Comparison of ENCODE assay signal across 26 cellular contexts in genomic region chr1:167333703-167334102, GRCh38.
DNase-seq lines count a peak whose midpoint lies in the region; ATAC-seq and TF ChIP-seq lines count a peak whose summit lies in the region.
"Had no signal": no experiment of that assay in that cellular context is flagged by ENCODE, and none has a peak within 500 bp of the region (broad histone marks: within the 10 kb centered on the region; RNA-seq: fewer than 3 reads in every experiment).

No MANE protein-coding gene starts in this region.

- peaks cover 87% of the 10 kb centered on the region for H3K79me2 ChIP-seq in SU-DHL-6 (ENCODE audit: insufficient read depth, low read length)

- H3K27ac Mint-ChIP-seq in IgD-negative memory B cell, result peak overlapping the region; percentile 3 to 80 (median 74)
- no peak overlapping the region for H3K27ac Mint-ChIP-seq in HFFc6
- H3K27ac Mint-ChIP-seq: CD4-positive, alpha-beta T cell; GM23338 had no signal

- peaks cover 35 to 42% (median 39%) of the 10 kb centered on the region in 3 donors for H3K4me1 Mint-ChIP-seq in IgD-negative memory B cell
- peaks cover 7% of the 10 kb centered on the region for H3K4me1 Mint-ChIP-seq in HFFc6 (ENCODE audit: low read depth)

- peaks cover 39% of the 10 kb centered on the region for H3K9me3 ChIP-seq in BLaER1
- no peaks in the 10 kb centered on the region for H3K9me3 ChIP-seq in SU-DHL-6 (ENCODE audit: insufficient read depth, low read length)
- peaks cover 4% of the 10 kb centered on the region for H3K9me3 ChIP-seq in mucosa of descending colon
- H3K9me3 ChIP-seq: BE2C had no signal

- peak; percentile 56 for ATAC-seq in mucosa of descending colon
- ATAC-seq: GM23338 had no signal

- H3K36me3 Mint-ChIP-seq in IgD-negative memory B cell (peaks cover 8% of the 10 kb centered on the region), HFFc6 (ENCODE audit: low read depth) (peaks cover 8% of the 10 kb centered on the region)

- H3K27me3 ChIP-seq in BLaER1 (no peaks in the 10 kb centered on the region), SU-DHL-6 (ENCODE audit: low read length) (no peaks in the 10 kb centered on the region)
- H3K27me3 ChIP-seq: BE2C had no signal

- H3K36me3 ChIP-seq in BLaER1, result peaks cover 52% of the 10 kb centered on the region
- H3K36me3 ChIP-seq in SU-DHL-6 (ENCODE audit: low read length), result peaks cover 13% of the 10 kb centered on the region; the same call in 1 of the 2 replicates
- no peaks in the 10 kb centered on the region for H3K36me3 ChIP-seq in mucosa of descending colon (ENCODE audit: low read depth)
- H3K36me3 ChIP-seq: BE2C had no signal

- peak in 1 of 3 donors; percentile 23 for DNase-seq in mucosa of descending colon
- no peak for DNase-seq in HFFc6
- DNase-seq in UCSD-AML1 (lab: John Stamatoyannopoulos, UW; ENCODE audit: unreplicated experiment), result no peak
- no peak for DNase-seq in NCI-H1694 treated with DMSO at 0.1 percent for 48 hours (lab: John Stamatoyannopoulos, UW)
- DNase-seq in NCI-H748 (lab: John Stamatoyannopoulos, UW; ENCODE audit: unreplicated experiment), result no peak
- DNase-seq: BE2C; CD4-positive, alpha-beta T cell; COR-L47; DMS 273 treated with DMSO at 0.1 percent for 48 hours; DMS79 treated with DMSO at 0.1 percent for 48 hours; HCEC 1CT; NCI-H1417; NCI-H187 treated with DMSO at 0.1 percent for 48 hours; NCI-H2107; NCI-H510A; NCI-H774; PC-9; RPMI8226; SHP77 treated with DMSO at 0.1 percent for 48 hours had no signal

- H3K4me3 Mint-ChIP-seq in IgD-negative memory B cell, result peak overlapping the region in 3 of 4 donors; percentile 3 to 69 (median 52)
- H3K4me3 Mint-ChIP-seq in HFFc6, result no peak overlapping the region
- H3K4me3 Mint-ChIP-seq: CD4-positive, alpha-beta T cell; GM23338 had no signal

- H3K9ac ChIP-seq in BLaER1 (no peak overlapping the region), SU-DHL-6 (ENCODE audit: low read length) (peak overlapping the region; percentile 64)
- H3K9ac ChIP-seq: KMS-11 had no signal

- no peak overlapping the region for H2AFZ ChIP-seq in SU-DHL-6 (ENCODE audit: low read depth, low read length, severe bottlenecking)
- H2AFZ ChIP-seq: GM23338, PC-9 had no signal

- H4K20me1 ChIP-seq in BLaER1 (no peaks in the 10 kb centered on the region), SU-DHL-6 (ENCODE audit: low read depth, low read length) (no peaks in the 10 kb centered on the region)

- H3K4me1 ChIP-seq in BLaER1 (peaks cover 34% of the 10 kb centered on the region), mucosa of descending colon (ENCODE audit: low read depth) (peaks cover 5% of the 10 kb centered on the region)
- H3K4me1 ChIP-seq: BE2C had no signal

- H3K9me3 Mint-ChIP-seq in IgD-negative memory B cell, result peaks cover 0 to 4% (median 2%) of the 10 kb centered on the region in 3 donors
- H3K9me3 Mint-ChIP-seq in HFFc6, result peaks cover 6% of the 10 kb centered on the region; the same call in 1 of the 2 replicates
- H3K9me3 Mint-ChIP-seq: GM23338 had no signal

- no peaks in the 10 kb centered on the region for H3K27me3 Mint-ChIP-seq in IgD-negative memory B cell
- no peaks in the 10 kb centered on the region for H3K27me3 Mint-ChIP-seq in HFFc6 (ENCODE audit: insufficient read depth)
- H3K27me3 Mint-ChIP-seq: CD4-positive, alpha-beta T cell had no signal

- no peaks in the 10 kb centered on the region for H3K9me2 ChIP-seq in SU-DHL-6 (replicated peaks; ENCODE audit: insufficient read depth, low read length)

- no peak for TF ChIP-seq CTCF in SU-DHL-6 (IDR thresholded peaks at IDR 0.05; ENCODE audit: insufficient read depth, low read length, poor library complexity, severe bottlenecking)
- TF ChIP-seq CTCF in mucosa of descending colon (IDR thresholded peaks at IDR 0.05), result no peak
- no peak for TF ChIP-seq CTCF in HFFc6 (IDR thresholded peaks at IDR 0.05)

- H3K27ac ChIP-seq in BLaER1 (no peak overlapping the region; the same call in 1 of the 2 replicates), SU-DHL-6 (ENCODE audit: low read depth, low read length) (peak overlapping the region; percentile 99)
- H3K27ac ChIP-seq: HL-60, KMS-11, PC-9, SK-N-MC had no signal

- intact Hi-C loops in mucosa of descending colon (cut with DNase I, micrococcal nuclease), result no loop called here

- no peak overlapping the region for H3K4me3 ChIP-seq in BLaER1
- peak overlapping the region; percentile 73 for H3K4me3 ChIP-seq in SU-DHL-6 (ENCODE audit: insufficient read depth, low read length, poor library complexity, severe bottlenecking)
- H3K4me3 ChIP-seq in mucosa of descending colon, result no peak overlapping the region
- H3K4me3 ChIP-seq: GM23338, PC-9, SK-N-MC had no signal

- peaks cover 39% of the 10 kb centered on the region for H3F3A ChIP-seq in SU-DHL-6 (ENCODE audit: insufficient read depth)

- H3K4me2 ChIP-seq in BLaER1, result peak overlapping the region; percentile 12; the same call in 1 of the 2 replicates
- H3K4me2 ChIP-seq in SU-DHL-6 (ENCODE audit: low read depth, low read length, poor library complexity, severe bottlenecking), result peak overlapping the region; percentile 96
- H3K4me2 ChIP-seq: GM23338, KMS-11, PC-9 had no signal
